8 cellular contexts compared by ENCODE assay signal in genomic region chr1:199113265-199113869, GRCh38.
DNase-seq lines count a peak whose midpoint lies in the region; ATAC-seq and TF ChIP-seq lines count a peak whose summit lies in the region.

No MANE protein-coding gene starts in this region.

- peak in 12 of 14 donors; percentile 3 to 52 (median 26) for DNase-seq in C1 segment of cervical spinal cord (lab: John Stamatoyannopoulos, UW)
- DNase-seq in NCI-H460 (ENCODE audit: extremely low read depth, low read depth): peak; percentile 64
- peak; percentile 77 for DNase-seq in activated CD8-positive, alpha-beta T cell treated with anti-CD3 and anti-CD28 coated beads, Interleukin-2, amount 10 ng/mL, durations not matched to agents 7 days and 5 days
- peak; percentile 56 for DNase-seq in endothelial cell (ENCODE audit: low spot score)
- peak; percentile 79 for DNase-seq in natural killer cell treated with Interleukin-12 subunit alpha and Interleukin-12 subunit beta and Interleukin-15 and Interleukin-18, amount 100 ng/mL, for 72 hours (ENCODE audit: low spot score)
- DNase-seq in HPDE6-E6E7 (ENCODE audit: extremely low spot score): no peak

- TF ChIP-seq CTCF in endothelial cell (IDR thresholded peaks at IDR 0.05; ENCODE audit: unreplicated experiment): peak; percentile 69

- H3K27ac ChIP-seq in temporal lobe (ENCODE audit: low read depth, low read length): peak overlapping the region; percentile 7

- CTCF ChIA-PET in activated CD8-positive, alpha-beta T cell treated with anti-CD3 and anti-CD28 coated beads, Interleukin-2, amount 10 ng/mL, durations not matched to agents 7 days and 5 days (lab: Charles Lee): interaction anchor here (0.6 to 3.3 kb wide), 90 partner anchors 9 to 357 kb away, joined by 3 to 31 read pairs (median 4); no protein-coding TSS in a partner anchor

- H3K4me3 Mint-ChIP-seq in activated CD8-positive, alpha-beta T cell treated with anti-CD3 and anti-CD28 coated beads, Interleukin-2, amount 10 ng/mL, durations not matched to agents 7 days and 5 days: no peak overlapping the region
- H3K4me3 Mint-ChIP-seq in endothelial cell (ENCODE audit: unreplicated experiment): no peak overlapping the region
- H3K4me3 Mint-ChIP-seq in natural killer cell treated with Interleukin-12 subunit alpha and Interleukin-12 subunit beta and Interleukin-15 and Interleukin-18, amount 100 ng/mL, for 72 hours: no peak overlapping the region

- no peaks in the 10 kb centered on the region for H3K27me3 Mint-ChIP-seq in activated CD8-positive, alpha-beta T cell treated with anti-CD3 and anti-CD28 coated beads, Interleukin-2, amount 10 ng/mL, durations not matched to agents 7 days and 5 days (ENCODE audit: low read depth)
- H3K27me3 Mint-ChIP-seq in endothelial cell (ENCODE audit: unreplicated experiment): no peaks in the 10 kb centered on the region
- H3K27me3 Mint-ChIP-seq in natural killer cell treated with Interleukin-12 subunit alpha and Interleukin-12 subunit beta and Interleukin-15 and Interleukin-18, amount 100 ng/mL, for 72 hours: no peaks in the 10 kb centered on the region

- peaks cover 21% of the 10 kb centered on the region for H3K9me3 Mint-ChIP-seq in activated CD8-positive, alpha-beta T cell treated with anti-CD3 and anti-CD28 coated beads, Interleukin-2, amount 10 ng/mL, durations not matched to agents 7 days and 5 days (ENCODE audit: insufficient read depth)
- no peaks in the 10 kb centered on the region for H3K9me3 Mint-ChIP-seq in endothelial cell (ENCODE audit: unreplicated experiment)
- H3K9me3 Mint-ChIP-seq in natural killer cell treated with Interleukin-12 subunit alpha and Interleukin-12 subunit beta and Interleukin-15 and Interleukin-18, amount 100 ng/mL, for 72 hours: no peaks in the 10 kb centered on the region

- ATAC-seq in GM21515 (IDR thresholded peaks at IDR 0.05; ENCODE audit: unreplicated experiment): peak; percentile 72
- peak; percentile 72 for ATAC-seq in activated CD8-positive, alpha-beta T cell treated with anti-CD3 and anti-CD28 coated beads, Interleukin-2, amount 10 ng/mL, durations not matched to agents 7 days and 5 days
- peak; percentile 72 to 80 for ATAC-seq in natural killer cell treated with Interleukin-12 subunit alpha and Interleukin-12 subunit beta and Interleukin-15 and Interleukin-18, amount 100 ng/mL, for 72 hours

- POLR2A ChIA-PET in activated CD8-positive, alpha-beta T cell treated with anti-CD3 and anti-CD28 coated beads, Interleukin-2, amount 10 ng/mL, durations not matched to agents 7 days and 5 days (lab: Charles Lee): interaction anchor here (0.8 to 1.7 kb wide), 5 partner anchors 71 to 197 kb away, joined by 3 to 12 read pairs (median 5); no protein-coding TSS in a partner anchor

- peaks cover 14% of the 10 kb centered on the region for H3K4me1 Mint-ChIP-seq in activated CD8-positive, alpha-beta T cell treated with anti-CD3 and anti-CD28 coated beads, Interleukin-2, amount 10 ng/mL, durations not matched to agents 7 days and 5 days (ENCODE audit: low read depth)
- no peaks in the 10 kb centered on the region for H3K4me1 Mint-ChIP-seq in endothelial cell (ENCODE audit: unreplicated experiment)
- peaks cover 10 to 19% of the 10 kb centered on the region in 2 donors for H3K4me1 Mint-ChIP-seq in natural killer cell treated with Interleukin-12 subunit alpha and Interleukin-12 subunit beta and Interleukin-15 and Interleukin-18, amount 100 ng/mL, for 72 hours (ENCODE audit: low read depth in 2 of 2)

- H3K36me3 Mint-ChIP-seq in activated CD8-positive, alpha-beta T cell treated with anti-CD3 and anti-CD28 coated beads, Interleukin-2, amount 10 ng/mL, durations not matched to agents 7 days and 5 days (ENCODE audit: low read depth): peaks cover 27% of the 10 kb centered on the region
- no peaks in the 10 kb centered on the region for H3K36me3 Mint-ChIP-seq in endothelial cell (ENCODE audit: low read depth, unreplicated experiment)
- peaks cover 15% of the 10 kb centered on the region for H3K36me3 Mint-ChIP-seq in natural killer cell treated with Interleukin-12 subunit alpha and Interleukin-12 subunit beta and Interleukin-15 and Interleukin-18, amount 100 ng/mL, for 72 hours

- H3K27ac Mint-ChIP-seq in activated CD8-positive, alpha-beta T cell treated with anti-CD3 and anti-CD28 coated beads, Interleukin-2, amount 10 ng/mL, durations not matched to agents 7 days and 5 days: peak overlapping the region; percentile 15
- no peak overlapping the region for H3K27ac Mint-ChIP-seq in endothelial cell (ENCODE audit: unreplicated experiment)
- H3K27ac Mint-ChIP-seq in natural killer cell treated with Interleukin-12 subunit alpha and Interleukin-12 subunit beta and Interleukin-15 and Interleukin-18, amount 100 ng/mL, for 72 hours: peak overlapping the region; percentile 31 to 54
